8 cellular contexts compared by ENCODE assay signal in the genomic region with DNA sequence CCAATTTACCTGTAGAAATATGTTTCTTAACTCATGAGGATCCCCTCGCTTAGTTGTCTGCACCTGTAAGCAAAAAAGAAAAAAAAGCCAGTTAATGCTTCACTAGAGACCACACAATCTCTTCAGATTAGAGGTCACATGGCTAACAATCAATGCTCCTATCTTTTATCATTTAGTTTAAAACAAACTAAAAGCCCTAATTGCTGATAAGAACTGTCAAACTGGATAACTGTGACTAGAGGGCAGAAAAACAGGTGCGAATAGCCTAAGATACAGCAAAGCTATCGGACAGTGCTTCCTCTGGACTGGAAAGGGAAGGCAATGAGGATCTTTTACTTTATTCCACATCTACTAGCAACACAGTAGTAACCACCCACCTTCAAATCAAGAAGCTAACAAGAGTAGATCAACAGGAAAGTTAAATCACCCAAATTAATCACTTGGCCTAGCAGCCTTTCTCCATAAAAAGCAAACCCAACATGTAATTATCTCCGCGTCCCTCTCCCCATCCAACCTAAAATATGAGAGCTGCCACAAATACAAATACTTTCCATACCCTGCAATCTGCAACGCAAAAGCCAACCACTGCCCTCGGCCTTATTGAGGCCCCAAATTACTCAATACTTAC. TPM values are rescaled to one million over a fixed set of nuclear protein-coding genes. Genes with fewer than 3 reads are reported as not detected.
A peak's percentile ranks its signal among the peaks of the same experiment; 100 is the strongest.
DNase-seq lines count a peak whose midpoint lies in the region; ATAC-seq, FAIRE-seq and TF ChIP-seq lines count a peak whose summit lies in the region.

No MANE protein-coding gene starts in this region.

- H4K5ac ChIP-seq in H1 (ENCODE audit: insufficient read length, low read depth, low read length): no peak overlapping the region

- no peak for FAIRE-seq in H1 (lab: Jason Lieb, UNC)

- TF ChIP-seq CTCF in H1 (IDR thresholded peaks at IDR 0.05; ENCODE audit: control extremely low read depth in 1 of 3, insufficient read depth in 1 of 3, low read depth in 1 of 3, low read length in 3 of 3): no peak
- no peak for TF ChIP-seq CTCF in nephron (IDR thresholded peaks at IDR 0.05; ENCODE audit: unreplicated experiment in 3 of 3)

- no peak for ATAC-seq in HG03432 (IDR thresholded peaks at IDR 0.05; ENCODE audit: unreplicated experiment)

- H3K23ac ChIP-seq in H1 (ENCODE audit: insufficient read length): no peak overlapping the region

- no peak overlapping the region for H2BK120ac ChIP-seq in H1 (replicated peaks; ENCODE audit: low read depth, low read length)

- no peak overlapping the region for H3K4ac ChIP-seq in H1 (replicated peaks; ENCODE audit: insufficient read length, low read depth, low read length)

- 55% methylated on average over 7 of the region's 7 CpGs; no CpG with 5 or more reads in 1 of the 2 experiments for WGBS in H1 (ENCODE audit: extremely low coverage in 1 of 2, insufficient coverage in 1 of 2, insufficient read length in 1 of 2, insufficient replicate concordance in 2 of 2, low coverage in 1 of 2, low lambda C conversion rate in 2 of 2, missing lambda C conversion rate in 1 of 2), 2 experiments

- no peak overlapping the region for H2AK5ac ChIP-seq in H1 (ENCODE audit: low read depth, low read length)

- peaks cover 30% of the 10 kb centered on the region for H3K4me1 Mint-ChIP-seq in nephron

- H3K4me1 ChIP-seq in H1 (replicated peaks in 1 of 4; ENCODE audit: control insufficient read depth in 3 of 4, insufficient read depth in 4 of 4, low read length in 3 of 4): peaks cover 0 to 6% (median 2%) of the 10 kb centered on the region in 4 experiments; a peak in 2 of 7 replicates

- no peak for TF ChIP-seq POLR2A in H1 (IDR thresholded peaks at IDR 0.05; ENCODE audit: control extremely low read depth in 1 of 2, low read depth in 2 of 2, low read length in 2 of 2)

- no peaks in the 10 kb centered on the region; a peak in 2 of 8 replicates for H3K36me3 ChIP-seq in H1 (ENCODE audit: control insufficient read depth in 2 of 4, insufficient read depth in 4 of 4, low read length in 3 of 4)

- H3K9me3 Mint-ChIP-seq in nephron: peaks cover 4% of the 10 kb centered on the region

- H3K4me3 ChIP-seq in H1 (ENCODE audit: extremely low read depth in 1 of 4, insufficient read depth in 2 of 4, low read depth in 3 of 4, low read length in 4 of 4): peak overlapping the region; percentile 75 to 97 (median 82)

- TF ChIP-seq RAD21 in H1 (IDR thresholded peaks at IDR 0.05 in 1 of 2, conservative IDR thresholded peaks at IDR 0.05 in 1 of 2; ENCODE audit: low read depth in 2 of 2, low read length in 2 of 2): no peak

- CTCF ChIA-PET in H1 (lab: Charles Lee; ENCODE audit: partially characterized antibody): interaction anchor here (0.6 to 2.0 kb wide), 6 partner anchors 11 to 1661 kb away, joined by 3 to 12 read pairs (median 4); no protein-coding TSS in a partner anchor

- peak overlapping the region in 3 of 4 experiments; percentile 54 to 74 (median 62); a peak in 6 of 7 replicates for H3K9ac ChIP-seq in H1 (replicated peaks in 1 of 4; ENCODE audit: extremely low read depth in 1 of 4, low read depth in 3 of 4, low read length in 3 of 4)

- H3K18ac ChIP-seq in H1 (ENCODE audit: extremely low read depth, low read length): no peak overlapping the region; the same call in 1 of the 2 replicates

- H2BK12ac ChIP-seq in H1 (ENCODE audit: low read depth, low read length): peak overlapping the region; percentile 90; the same call in 1 of the 2 replicates

- H3K27me3 Mint-ChIP-seq in nephron (ENCODE audit: low read depth): no peaks in the 10 kb centered on the region

- H3K14ac ChIP-seq in H1 (ENCODE audit: insufficient read length): no peak overlapping the region

- peak overlapping the region; percentile 81; the same call in 1 of the 2 replicates for H2BK5ac ChIP-seq in H1 (ENCODE audit: low read depth, low read length)

- peak overlapping the region; percentile 50 to 84 (median 72) for H3K27ac Mint-ChIP-seq in nephron

- no peaks in the 10 kb centered on the region for H3K27me3 ChIP-seq in H1 (replicated peaks in 1 of 4; ENCODE audit: control insufficient read depth in 3 of 4, extremely low read depth in 1 of 4, insufficient read depth in 3 of 4, low read length in 3 of 4)

- POLR2A ChIA-PET in H1 (lab: Charles Lee; ENCODE audit: partially characterized antibody): interaction anchor here (0.7 to 2.9 kb wide), 5 partner anchors 10 to 29 kb away, joined by 3 to 23 read pairs (median 4); a partner anchor contains a TSS

- peak overlapping the region; percentile 87 to 94 (median 94) for H3K4me3 Mint-ChIP-seq in nephron

- H3K23me2 ChIP-seq in H1 (ENCODE audit: low read depth, low read length): peaks cover 3% of the 10 kb centered on the region

- H2AFZ ChIP-seq in H1 (ENCODE audit: low read length): peak overlapping the region; percentile 73

- no peak overlapping the region for H2BK20ac ChIP-seq in H1 (ENCODE audit: low read length)

- H3K36me3 Mint-ChIP-seq in nephron (ENCODE audit: low read depth): peaks cover 17% of the 10 kb centered on the region

- no peak overlapping the region; the same call in 1 of the 2 replicates for H2BK15ac ChIP-seq in H1 (ENCODE audit: low read length)

- H3K27ac ChIP-seq in H1 (ENCODE audit: low read depth, low read length): no peak overlapping the region

- H3K9me3 ChIP-seq in H1 (ENCODE audit: insufficient read depth in 2 of 2, low read depth in 1 of 2, low read length in 1 of 2): 0 out of 4 replicates have a peak, but pooled peaks cover 0 to under 1% of the 10 kb centered on the region in 2 experiments

- no peak overlapping the region for H3K56ac ChIP-seq in H1 (replicated peaks; ENCODE audit: insufficient read length, low read depth, low read length)

- no peak overlapping the region for H4K8ac ChIP-seq in H1 (ENCODE audit: extremely low read depth, insufficient read depth, low read length)

- no peak overlapping the region for H4K91ac ChIP-seq in H1 (replicated peaks; ENCODE audit: insufficient read length, low read length)

- H4K20me1 ChIP-seq in H1 (replicated peaks in 1 of 2; ENCODE audit: control insufficient read depth in 1 of 2, insufficient read depth in 2 of 2, low read length in 2 of 2): no peaks in the 10 kb centered on the region

- TF ChIP-seq EP300 in H1 (IDR thresholded peaks at IDR 0.05; ENCODE audit: borderline replicate concordance in 1 of 2, low read depth in 2 of 2, low read length in 2 of 2): no peak

- no peaks in the 10 kb centered on the region for H3K79me1 ChIP-seq in H1 (ENCODE audit: low read depth, low read length)

- peak overlapping the region; percentile 82 to 89 for H3K4me2 ChIP-seq in H1 (ENCODE audit: insufficient read depth in 1 of 2, low read depth in 2 of 2, low read length in 2 of 2)

- H3K79me2 ChIP-seq in H1 (ENCODE audit: control insufficient read depth in 1 of 2, insufficient read depth in 2 of 2, low read length in 2 of 2): no peaks in the 10 kb centered on the region

- DNase-seq in NCI-H1417 (lab: John Stamatoyannopoulos, UW) (peak in 2 of 3 experiments; percentile 34 to 63), NCI-H1417 treated with DMSO at 0.1 percent for 48 hours (lab: John Stamatoyannopoulos, UW) (no peak), NOMO-1 treated with dmso at 0.1 percent for 144 hours (lab: John Stamatoyannopoulos, UW; ENCODE audit: unreplicated experiment) (peak; percentile 60), H1 (ENCODE audit: low read depth in 1 of 2, low spot score in 2 of 2) (no peak), NCI-H2196 treated with DMSO at 0.1 percent for 48 hours (lab: John Stamatoyannopoulos, UW; ENCODE audit: unreplicated experiment) (no peak), NCI-H1105 treated with DMSO at 0.1 percent for 48 hours (lab: John Stamatoyannopoulos, UW) (no peak)

TF ChIP-seq in H1, 55 proteins besides CTCF, POLR2A, EP300 and RAD21:
- no peak for TF ChIP-seq CBX5 (IDR thresholded peaks at IDR 0.05; ENCODE audit: low read depth, low read length)
- no peak for TF ChIP-seq TAF7 (optimal IDR thresholded peaks at IDR 0.05; ENCODE audit: borderline replicate concordance, low read depth, low read length)
- TF ChIP-seq KDM1A (IDR thresholded peaks at IDR 0.05; ENCODE audit: borderline replicate concordance, low read length): no peak
- TF ChIP-seq POU5F1 (IDR thresholded peaks at IDR 0.05; ENCODE audit: low read depth, low read length): no peak
- no peak for TF ChIP-seq ZNF274 (IDR thresholded peaks at IDR 0.05; ENCODE audit: borderline replicate concordance, extremely low read depth, low read length)
- TF ChIP-seq RXRA (IDR thresholded peaks at IDR 0.05; ENCODE audit: insufficient read depth, low read depth, low read length): no peak

RNA-seq across cellular contexts. Expression of a gene that starts 0.7 kb away (rescaled TPM):
- 9.9 and 10.2 TPM in 2 replicates for total RNA-seq in H1 (2021; fragmentation: NEBNext Ultra II Directional; extraction: Animal tissue kit (Norgen Biotek cat#: 25700))
- polyA plus RNA-seq in H1 (2011; rRNA removed): 5.3 and 7.7 TPM in 2 replicates
- 7.1 TPM for polyA plus RNA-seq in H1 (2011; cell fraction: cytosol; rRNA removed)
- polyA plus RNA-seq in H1 (2011; cell fraction: nucleus; rRNA removed): 10.4 TPM
- polyA plus RNA-seq in H1 (2012, experiment 1 of 2): 5.9 to 8.3 TPM (median 7.7 TPM) in 4 replicates
- 0.92 TPM for polyA plus RNA-seq in H1 (2012, experiment 2 of 2)
- polyA plus RNA-seq in H1 (2013, experiment 1 of 2): 4.2 TPM
- polyA plus RNA-seq in H1 (2013, experiment 2 of 2): 4.0 TPM
- polyA minus RNA-seq in H1 (2011; rRNA and poly(A)+ RNA removed): 13.5 and 17.1 TPM in 2 replicates
- polyA minus RNA-seq in H1 (2011; cell fraction: cytosol; rRNA and poly(A)+ RNA removed): 6.2 TPM
- 13.5 TPM for polyA minus RNA-seq in H1 (2011; cell fraction: nucleus; rRNA and poly(A)+ RNA removed)

RNA-seq across cellular contexts. Expression of a gene that starts 29.0 kb away (rescaled TPM):
- 68.4 and 74.2 TPM in 2 replicates for total RNA-seq in H1 (2021; fragmentation: NEBNext Ultra II Directional; extraction: Animal tissue kit (Norgen Biotek cat#: 25700))
- 21.2 and 44.6 TPM in 2 replicates for polyA plus RNA-seq in H1 (2011; rRNA removed)
- 59.4 TPM for polyA plus RNA-seq in H1 (2011; cell fraction: cytosol; rRNA removed)
- 7.5 TPM for polyA plus RNA-seq in H1 (2011; cell fraction: nucleus; rRNA removed)
- 42.2 to 82.0 TPM (median 53.0 TPM) in 4 replicates for polyA plus RNA-seq in H1 (2012, experiment 1 of 2)
- polyA plus RNA-seq in H1 (2012, experiment 2 of 2): 15.1 TPM
- polyA plus RNA-seq in H1 (2013, experiment 1 of 2): 57.9 TPM
- 55.5 TPM for polyA plus RNA-seq in H1 (2013, experiment 2 of 2)
- polyA minus RNA-seq in H1 (2011; rRNA and poly(A)+ RNA removed): 27.0 and 40.0 TPM in 2 replicates
- 21.9 TPM for polyA minus RNA-seq in H1 (2011; cell fraction: cytosol; rRNA and poly(A)+ RNA removed)
- polyA minus RNA-seq in H1 (2011; cell fraction: nucleus; rRNA and poly(A)+ RNA removed): 27.7 TPM

Comparison
In these comparisons a context has a peak if more than half of its experiments do, and no peak if none do; other contexts are left out.
1. DNase-seq: peak in NCI-H1417 (2 of 3) and NOMO-1 treated with dmso at 0.1 percent for 144 hours (single experiment); none in NCI-H1417 treated with DMSO at 0.1 percent for 48 hours (single experiment), H1 (0 of 2), NCI-H2196 treated with DMSO at 0.1 percent for 48 hours (single experiment) and NCI-H1105 treated with DMSO at 0.1 percent for 48 hours (single experiment).